ENCODE assay signal across 12 cellular contexts in the genomic region with DNA sequence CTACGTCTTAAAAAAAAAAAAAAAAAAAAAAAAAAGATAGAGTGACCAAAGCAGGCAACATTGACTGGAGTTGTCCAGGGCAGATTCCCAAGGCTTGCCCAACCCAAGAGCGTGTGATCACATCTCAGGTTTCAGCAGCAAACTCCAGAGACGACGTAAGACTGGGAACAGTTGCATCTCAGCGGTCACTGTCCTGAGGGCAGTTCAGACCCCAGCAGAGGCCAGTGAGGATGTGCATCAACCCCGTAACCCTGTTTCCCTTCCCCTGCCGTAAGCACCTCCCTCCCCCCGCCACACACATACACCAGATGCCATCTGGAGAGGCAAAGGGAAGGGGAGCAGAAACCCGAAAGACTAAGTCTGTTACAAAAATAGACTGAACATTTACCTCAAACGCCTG. TPM values are rescaled to one million over a fixed set of nuclear protein-coding genes. Genes with fewer than 3 reads are reported as not detected.
DNase-seq lines count a peak whose midpoint lies in the region; ATAC-seq and TF ChIP-seq lines count a peak whose summit lies in the region.
"Had no signal": no experiment of that assay in that cellular context is flagged by ENCODE, and none has a peak within 500 bp of the region (broad histone marks: within the 10 kb centered on the region; RNA-seq: fewer than 3 reads in every experiment).

No MANE protein-coding gene starts in this region.

- intact Hi-C loops in psoas muscle (cut with DNase I): no loop called here

- no peaks in the 10 kb centered on the region for H3K9me3 ChIP-seq in psoas muscle

- H3K4me3 ChIP-seq in psoas muscle: peak overlapping the region; percentile 8

- H3K36me3 ChIP-seq in psoas muscle (ENCODE audit: insufficient read depth in 1 of 2, low read depth in 1 of 2): no peaks in the 10 kb centered on the region

- peak; percentile 14 for DNase-seq in Ammon's horn (ENCODE audit: low spot score)
- peak; percentile 15 for DNase-seq in NCI-H2171 (lab: John Stamatoyannopoulos, UW)
- DNase-seq in fibroblast of the conjunctiva (ENCODE audit: low read depth): peak; percentile 43
- peak; percentile 78 to 90 for DNase-seq in psoas muscle
- DNase-seq in GM13977 (ENCODE audit: low spot score): no peak
- no peak for DNase-seq in GDM1 (lab: John Stamatoyannopoulos, UW)
- DNase-seq in activated naive CD4-positive, alpha-beta T cell treated with anti-CD3 and anti-CD28 coated beads, Interleukin-2, amount 50 U/mL, for 16 hours: no peak
- DNase-seq in NCI-H2081 treated with DMSO at 0.1 percent for 48 hours (lab: John Stamatoyannopoulos, UW): no peak
- DNase-seq: kidney glomerular epithelial cell, NCI-H1417 treated with DMSO at 0.1 percent for 48 hours had no signal

- peak; percentile 94 to 98 (median 96) for ATAC-seq in psoas muscle

- H3K27me3 ChIP-seq in psoas muscle (ENCODE audit: insufficient read depth in 3 of 3, low read length in 2 of 3): no peaks in the 10 kb centered on the region

- WGBS in psoas muscle, 3 donors: 24 to 27% (median 24%) methylated on average over 9 to 10 of the region's 10 CpGs

- H3K4me1 ChIP-seq in psoas muscle: peaks cover 12% of the 10 kb centered on the region

- H3K27ac ChIP-seq in psoas muscle: peak overlapping the region; percentile 86
- H3K27ac ChIP-seq: C4-2B, epithelial cell of prostate had no signal

- in situ Hi-C loops in GM13977 (cut with MboI; ENCODE audit: low pct_unique_long_range_greater_than_20kb, low sequenced_read_pairs, unreplicated experiment): loop anchor here (10.0 kb wide), 1 partner anchor 213 kb away; no protein-coding TSS in a partner anchor

- no peak for TF ChIP-seq CTCF in psoas muscle (IDR thresholded peaks at IDR 0.05)
- no peak for TF ChIP-seq CTCF in GM13977 (IDR thresholded peaks at IDR 0.05; ENCODE audit: extremely low read depth, insufficient read depth, missing control alignments)

RNA-seq across cellular contexts. Expression of gene TOMM7, which starts 19.3 kb away (rescaled TPM):
- 100 to 1,000 TPM; 465 to 704 (median 639) TPM for total RNA-seq in psoas muscle
- polyA plus RNA-seq in psoas muscle: 100 to 1,000 TPM; 401 to 791 (median 735) TPM

Comparison
In these comparisons a context has a peak if more than half of its experiments do, and no peak if none do; other contexts are left out.
1. DNase-seq: peak in Ammon's horn (single experiment), NCI-H2171 (single experiment), fibroblast of the conjunctiva (single experiment) and psoas muscle (2 of 2); none in GM13977 (single experiment), GDM1 (single experiment), activated naive CD4-positive, alpha-beta T cell treated with anti-CD3 and anti-CD28 coated beads, Interleukin-2, amount 50 U/mL, for 16 hours (single experiment) and NCI-H2081 treated with DMSO at 0.1 percent for 48 hours (single experiment).